In the genomic region with DNA sequence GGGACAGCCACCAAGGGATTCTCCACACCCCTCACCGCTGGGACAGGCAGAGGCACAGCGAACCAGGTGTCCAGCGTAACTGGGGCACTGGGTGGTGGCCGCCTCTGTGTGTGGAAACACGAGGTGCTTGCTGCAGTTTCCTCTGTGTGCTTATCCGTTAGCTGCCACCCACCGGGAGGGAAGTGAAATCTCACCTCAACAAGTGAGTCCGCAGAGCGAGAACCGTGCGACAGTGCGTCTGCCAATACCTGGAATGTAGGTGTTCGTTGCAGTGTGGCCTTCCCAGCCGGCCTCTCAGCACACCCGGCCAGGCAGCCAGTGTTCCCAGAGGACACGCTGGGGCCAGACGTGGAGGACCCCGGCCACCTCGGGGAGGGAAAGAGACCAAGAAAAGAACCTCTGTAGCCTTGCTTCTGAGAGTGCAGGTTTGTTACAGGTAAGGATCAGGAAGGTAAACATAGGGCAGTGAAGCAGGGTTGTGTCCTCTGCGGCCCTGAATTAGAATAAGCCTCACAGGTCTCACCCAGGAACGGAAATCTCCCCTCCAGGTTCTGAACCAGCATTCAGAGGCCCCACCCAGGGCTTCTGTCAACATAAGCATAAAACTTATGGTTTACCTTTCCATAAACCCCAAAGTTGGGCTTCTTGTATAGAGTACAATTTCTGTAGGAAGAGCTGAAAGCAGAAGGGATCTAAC, we compare ENCODE assay signal across 9 cellular contexts. TPM values are rescaled to one million over a fixed set of nuclear protein-coding genes. Genes with fewer than 3 reads are reported as not detected.
DNase-seq lines count a peak whose midpoint lies in the region; ATAC-seq and TF ChIP-seq lines count a peak whose summit lies in the region.
"Had no signal": no experiment of that assay in that cellular context is flagged by ENCODE, and none has a peak within 500 bp of the region (broad histone marks: within the 10 kb centered on the region; RNA-seq: fewer than 3 reads in every experiment).

No MANE protein-coding gene starts in this region.

- no peaks in the 10 kb centered on the region for H4K20me1 ChIP-seq in SK-N-SH (ENCODE audit: insufficient read depth)

- peak; percentile 61 to 76 for ATAC-seq in CD4-positive, CD25-positive, alpha-beta regulatory T cell (ENCODE audit: low read depth in 2 of 2)
- ATAC-seq in HG03196 (IDR thresholded peaks at IDR 0.05; ENCODE audit: unreplicated experiment), result no peak
- no peak for ATAC-seq in HG03378 (IDR thresholded peaks at IDR 0.05; ENCODE audit: unreplicated experiment)

- no peaks in the 10 kb centered on the region for H3K79me2 ChIP-seq in SK-N-SH (ENCODE audit: insufficient read depth)

- H3K4me2 ChIP-seq in SK-N-SH, result no peak overlapping the region

- no peaks in the 10 kb centered on the region for H3K9me3 ChIP-seq in CD4-positive, CD25-positive, alpha-beta regulatory T cell (ENCODE audit: control insufficient read depth in 2 of 2, low read length in 2 of 2)
- no peaks in the 10 kb centered on the region for H3K9me3 ChIP-seq in mucosa of stomach (ENCODE audit: control insufficient read depth, low read length)
- no peaks in the 10 kb centered on the region for H3K9me3 ChIP-seq in SK-N-SH
- H3K9me3 ChIP-seq in A673 (ENCODE audit: low read depth, low read length, poor library complexity, severe bottlenecking), result no peaks in the 10 kb centered on the region

- peak overlapping the region; percentile 93 for H3K4me3 ChIP-seq in CD4-positive, CD25-positive, alpha-beta regulatory T cell (ENCODE audit: low read depth, low read length)
- H3K4me3 ChIP-seq in mucosa of stomach (ENCODE audit: low read length), result peak overlapping the region; percentile 31
- no peak overlapping the region for H3K4me3 ChIP-seq in SK-N-SH (ENCODE audit: low read depth in 2 of 2, low read length in 1 of 2)
- H3K4me3 ChIP-seq in A673 (ENCODE audit: low read depth, low read length, poor library complexity, severe bottlenecking), result no peak overlapping the region

- H3K4me3 Mint-ChIP-seq in CD4-positive, CD25-positive, alpha-beta regulatory T cell, result peak overlapping the region; percentile 59 to 90 (median 74)

- H3K27me3 ChIP-seq in CD4-positive, CD25-positive, alpha-beta regulatory T cell (ENCODE audit: control insufficient read depth, insufficient read depth, low read length), result no peaks in the 10 kb centered on the region
- H3K27me3 ChIP-seq in mucosa of stomach (ENCODE audit: control insufficient read depth, insufficient read depth, low read length) (no peaks in the 10 kb centered on the region), SK-N-SH (ENCODE audit: insufficient read depth) (no peaks in the 10 kb centered on the region; the same call in 1 of the 2 replicates), A673 (replicated peaks; ENCODE audit: insufficient read depth, low read depth, low read length, poor library complexity) (no peaks in the 10 kb centered on the region)

- intact Hi-C loops in A673 (cut with micrococcal nuclease; ENCODE audit: unreplicated experiment), result no loop called here

- BruUV-seq in A673 (replicated peaks; lab: Mats Ljungman, UMichigan), result no TSS peak

- POLR2A ChIA-PET in SK-N-SH (lab: Yijun Ruan, JAX), result no interaction called here
- POLR2A ChIA-PET in A673 (lab: Charles Lee; ENCODE audit: low non-redundant PET), result interaction anchor here (0.7 kb wide), 1 partner anchor 586 kb away, joined by 7 read pairs; no protein-coding TSS in a partner anchor

- TF ChIP-seq EP300 in SK-N-SH (IDR thresholded peaks at IDR 0.05; ENCODE audit: borderline replicate concordance in 1 of 2, low read depth in 1 of 2, low read length in 1 of 2), result no peak

- H3K9me3 Mint-ChIP-seq in CD4-positive, CD25-positive, alpha-beta regulatory T cell, result no peaks in the 10 kb centered on the region

- 75% methylated on average over 17 of the region's 21 CpGs for WGBS in SK-N-SH (ENCODE audit: low lambda C conversion rate)

- H2AFZ ChIP-seq in SK-N-SH (ENCODE audit: low read depth), result no peak overlapping the region

- peaks cover 20% of the 10 kb centered on the region for H3K4me1 ChIP-seq in CD4-positive, CD25-positive, alpha-beta regulatory T cell (ENCODE audit: control insufficient read depth, insufficient read depth, low read length, poor library complexity, severe bottlenecking)
- peaks cover 18% of the 10 kb centered on the region for H3K4me1 ChIP-seq in mucosa of stomach (ENCODE audit: control insufficient read depth, insufficient read depth, low read length)
- H3K4me1 ChIP-seq in SK-N-SH (ENCODE audit: control insufficient read depth in 1 of 2, insufficient read depth in 2 of 2, low read depth in 1 of 2, low read length in 1 of 2), result no peaks in the 10 kb centered on the region; a peak in 1 of 4 replicates
- H3K4me1 ChIP-seq in A673 (ENCODE audit: insufficient read depth, low read length, poor library complexity, severe bottlenecking), result no peaks in the 10 kb centered on the region

- H3K36me3 Mint-ChIP-seq in CD4-positive, CD25-positive, alpha-beta regulatory T cell, result no peaks in the 10 kb centered on the region

- peak overlapping the region in 2 of 3 donors; percentile 86 to 87 for H3K27ac Mint-ChIP-seq in CD4-positive, CD25-positive, alpha-beta regulatory T cell

- CTCF ChIA-PET in SK-N-SH (lab: Yijun Ruan, JAX) (interaction anchor here (0.6 to 1.1 kb wide), 3 partner anchors 227 to 491 kb away, joined by 3 to 4 read pairs (median 3); no protein-coding TSS in a partner anchor), A673 (lab: Charles Lee) (interaction anchor here (0.7 kb wide), 1 partner anchor 10 kb away, joined by 3 read pairs; no protein-coding TSS in a partner anchor)

- peak in 2 of 3 donors; percentile 24 to 75 for DNase-seq in CD4-positive, CD25-positive, alpha-beta regulatory T cell
- DNase-seq in HT-29 (ENCODE audit: low spot score), result peak; percentile 45
- peak; percentile 45 to 51 for DNase-seq in activated T-cell treated with anti-CD3 and anti-CD28 coated beads, Interleukin-2, amount 50 U/mL, for 48 hours
- DNase-seq in SK-N-SH, result no peak
- no peak for DNase-seq in A673 (ENCODE audit: low spot score)
- DNase-seq: right cardiac atrium had no signal

- H3F3A ChIP-seq in SK-N-SH (replicated peaks; ENCODE audit: insufficient read depth), result no peaks in the 10 kb centered on the region

- H3K27ac ChIP-seq in CD4-positive, CD25-positive, alpha-beta regulatory T cell (ENCODE audit: insufficient read depth, low read length, poor library complexity, severe bottlenecking), result no peak overlapping the region
- H3K27ac ChIP-seq in SK-N-SH (ENCODE audit: low read depth in 2 of 2, low read length in 1 of 2) (no peak overlapping the region), A673 (ENCODE audit: low read depth, low read length, poor library complexity, severe bottlenecking) (no peak overlapping the region)

- H3K9ac ChIP-seq in mucosa of stomach (ENCODE audit: low read length), result peak overlapping the region; percentile 65
- H3K9ac ChIP-seq in SK-N-SH, result no peak overlapping the region

- TF ChIP-seq CTCF in SK-N-SH (IDR thresholded peaks at IDR 0.05) (no peak), A673 (conservative IDR thresholded peaks at IDR 0.05; ENCODE audit: low read depth, low read length) (no peak)

- TF ChIP-seq RAD21 in SK-N-SH (IDR thresholded peaks at IDR 0.05; ENCODE audit: low read length), result no peak

- no peaks in the 10 kb centered on the region for H3K27me3 Mint-ChIP-seq in CD4-positive, CD25-positive, alpha-beta regulatory T cell

- H3K4me1 Mint-ChIP-seq in CD4-positive, CD25-positive, alpha-beta regulatory T cell, result peaks cover 12 to 27% (median 19%) of the 10 kb centered on the region in 4 donors

- no peaks in the 10 kb centered on the region for H3K36me3 ChIP-seq in CD4-positive, CD25-positive, alpha-beta regulatory T cell (ENCODE audit: control insufficient read depth, insufficient read depth, low read length)
- no peaks in the 10 kb centered on the region for H3K36me3 ChIP-seq in mucosa of stomach (ENCODE audit: control insufficient read depth, insufficient read depth, low read length)
- H3K36me3 ChIP-seq in SK-N-SH (replicated peaks in 1 of 2; ENCODE audit: control insufficient read depth in 1 of 2, insufficient read depth in 2 of 2, low read length in 1 of 2), result no peaks in the 10 kb centered on the region
- H3K36me3 ChIP-seq in A673 (ENCODE audit: insufficient read depth, low read length, poor library complexity, severe bottlenecking), result no peaks in the 10 kb centered on the region

- H3K9me2 ChIP-seq in SK-N-SH, result no peaks in the 10 kb centered on the region

TF ChIP-seq in SK-N-SH, 30 proteins besides CTCF, POLR2A, EP300 and RAD21:
- TF ChIP-seq, protein P1, sequence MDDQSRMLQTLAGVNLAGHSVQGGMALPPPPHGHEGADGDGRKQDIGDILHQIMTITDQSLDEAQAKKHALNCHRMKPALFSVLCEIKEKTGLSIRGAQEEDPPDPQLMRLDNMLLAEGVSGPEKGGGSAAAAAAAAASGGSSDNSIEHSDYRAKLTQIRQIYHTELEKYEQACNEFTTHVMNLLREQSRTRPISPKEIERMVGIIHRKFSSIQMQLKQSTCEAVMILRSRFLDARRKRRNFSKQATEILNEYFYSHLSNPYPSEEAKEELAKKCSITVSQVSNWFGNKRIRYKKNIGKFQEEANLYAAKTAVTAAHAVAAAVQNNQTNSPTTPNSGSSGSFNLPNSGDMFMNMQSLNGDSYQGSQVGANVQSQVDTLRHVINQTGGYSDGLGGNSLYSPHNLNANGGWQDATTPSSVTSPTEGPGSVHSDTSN (IDR thresholded peaks at IDR 0.05), result no peak

RNA-seq across cellular contexts. Expression of a gene that starts 1.5 kb away (rescaled TPM):
- 6.8 TPM for total RNA-seq in CD4-positive, CD25-positive, alpha-beta regulatory T cell
- polyA plus RNA-seq in CD4-positive, CD25-positive, alpha-beta regulatory T cell, result 1 to 10 TPM in 3 of 4 donors, under 1 TPM in 1; 0.74 to 2.0 (median 1.5) TPM
- 2.3 and 2.6 TPM in 2 replicates for total RNA-seq in HT-29 (2014; rRNA removed; shearing (Covaris generic))
- not detected in 2 replicates for polyA plus RNA-seq in SK-N-SH (2012; rRNA removed)
- not detected in 2 replicates for polyA plus RNA-seq in SK-N-SH (2012; cell fraction: cytosol; rRNA removed)
- polyA plus RNA-seq in SK-N-SH (2012; cell fraction: nucleus; rRNA removed), result not detected in 2 replicates
- total RNA-seq in A673 (2021), result not detected in 2 replicates
- total RNA-seq: right cardiac atrium had no signal
- polyA plus RNA-seq: right cardiac atrium had no signal

Comparison
In these comparisons a context has a peak if more than half of its experiments do, and no peak if none do; other contexts are left out.
1. ATAC-seq: peak in CD4-positive, CD25-positive, alpha-beta regulatory T cell (2 of 2); none in HG03196 (single experiment) and HG03378 (single experiment).
2. DNase-seq: peak in CD4-positive, CD25-positive, alpha-beta regulatory T cell (2 of 3), HT-29 (single experiment) and activated T-cell treated with anti-CD3 and anti-CD28 coated beads, Interleukin-2, amount 50 U/mL, for 48 hours (2 of 2); none in SK-N-SH (single experiment) and A673 (single experiment).
3. H3K4me3 ChIP-seq: peak in CD4-positive, CD25-positive, alpha-beta regulatory T cell (single experiment) and mucosa of stomach (single experiment); none in SK-N-SH (0 of 2) and A673 (single experiment).